In genomic region chr6:34155471-34156300, GRCh38 we compare ENCODE assay signal across 25 cellular contexts. TPM values are rescaled to one million over a fixed set of nuclear protein-coding genes. Genes with fewer than 3 reads are reported as not detected.
A peak's percentile ranks its signal among the peaks of the same experiment; 100 is the strongest.
DNase-seq lines count a peak whose midpoint lies in the region; ATAC-seq and TF ChIP-seq lines count a peak whose summit lies in the region.
"Had no signal": no experiment of that assay in that cellular context is flagged by ENCODE, and none has a peak within 500 bp of the region (broad histone marks: within the 10 kb centered on the region; RNA-seq: fewer than 3 reads in every experiment).

No MANE protein-coding gene starts in this region.

- H3K4me1 ChIP-seq in right atrium auricular region = peaks cover 0 to 9% of the 10 kb centered on the region in 2 donors
- H3K4me1 ChIP-seq: colonic mucosa, testis had no signal

- H3K9me3 Mint-ChIP-seq in chondrocyte (ENCODE audit: low read depth) = peaks cover 12% of the 10 kb centered on the region
- H3K9me3 Mint-ChIP-seq in activated CD4-positive, alpha-beta T cell treated with anti-CD3 and anti-CD28 coated beads, Interleukin-2, amount 10 ng/mL, durations not matched to agents 7 days and 5 days = no peaks in the 10 kb centered on the region
- H3K9me3 Mint-ChIP-seq: effector memory CD8-positive, alpha-beta T cell had no signal

- H3K4me3 ChIP-seq in right atrium auricular region = no peak overlapping the region
- H3K4me3 ChIP-seq: colonic mucosa had no signal

- POLR2A ChIA-PET in activated CD4-positive, alpha-beta T cell treated with anti-CD3 and anti-CD28 coated beads, Interleukin-2, amount 10 ng/mL, durations not matched to agents 7 days and 5 days (lab: Charles Lee) = no interaction called here

- peaks cover 5% of the 10 kb centered on the region for H3K4me1 Mint-ChIP-seq in chondrocyte (ENCODE audit: low read depth)
- no peaks in the 10 kb centered on the region for H3K4me1 Mint-ChIP-seq in activated CD4-positive, alpha-beta T cell treated with anti-CD3 and anti-CD28 coated beads, Interleukin-2, amount 10 ng/mL, durations not matched to agents 7 days and 5 days

- H3K27ac ChIP-seq in right atrium auricular region = no peak overlapping the region
- H3K27ac ChIP-seq: colonic mucosa, lower lobe of right lung, SK-N-MC, testis had no signal

- DNase-seq in cardiac septum (ENCODE audit: low spot score) = peak; percentile 57
- DNase-seq in right atrium auricular region (ENCODE audit: low spot score) = no peak
- DNase-seq in chondrocyte (ENCODE audit: low spot score) = peak; percentile 66
- peak; percentile 60 for DNase-seq in mesenteric fat pad (ENCODE audit: low spot score)
- DNase-seq in activated CD4-positive, alpha-beta T cell treated with anti-CD3 and anti-CD28 coated beads, Interleukin-2, amount 10 ng/mL, durations not matched to agents 7 days and 5 days = no peak
- no peak for DNase-seq in kidney glomerular epithelial cell (lab: John Stamatoyannopoulos, UW)
- no peak for DNase-seq in CD1c-positive myeloid dendritic cell (ENCODE audit: extremely low spot score)
- DNase-seq: DMS 273 treated with DMSO at 0.1 percent for 48 hours, EL, HCEC 1CT, Karpas-422, lower lobe of right lung, NCI-H2029, occipital lobe had no signal

- CTCF ChIA-PET in activated CD4-positive, alpha-beta T cell treated with anti-CD3 and anti-CD28 coated beads, Interleukin-2, amount 10 ng/mL, durations not matched to agents 7 days and 5 days (lab: Charles Lee) = interaction anchor here (0.9 to 1.9 kb wide), 5 partner anchors 8 to 103 kb away, joined by 3 to 8 read pairs (median 3); no protein-coding TSS in a partner anchor

- H3K36me3 Mint-ChIP-seq in chondrocyte (ENCODE audit: low read depth) = peaks cover 6% of the 10 kb centered on the region
- no peaks in the 10 kb centered on the region for H3K36me3 Mint-ChIP-seq in activated CD4-positive, alpha-beta T cell treated with anti-CD3 and anti-CD28 coated beads, Interleukin-2, amount 10 ng/mL, durations not matched to agents 7 days and 5 days (ENCODE audit: low read depth)
- H3K36me3 Mint-ChIP-seq: activated naive CD8-positive, alpha-beta T cell treated with anti-CD3 and anti-CD28 coated beads, Interleukin-2, amount 10 ng/mL, durations not matched to agents 7 days and 5 days; CD8-positive, alpha-beta T cell; naive thymus-derived CD8-positive, alpha-beta T cell had no signal

- H3K27me3 ChIP-seq in right atrium auricular region = peaks cover 0 to 5% of the 10 kb centered on the region in 2 donors
- H3K27me3 ChIP-seq: testis had no signal

- TF ChIP-seq CTCF in right atrium auricular region (IDR thresholded peaks at IDR 0.05) (no peak), chondrocyte (IDR thresholded peaks at IDR 0.05) (no peak)

- no peak for ATAC-seq in HG02938 (IDR thresholded peaks at IDR 0.05; ENCODE audit: unreplicated experiment)

- peaks cover 0 to 20% of the 10 kb centered on the region in 2 donors for H3K9me3 ChIP-seq in right atrium auricular region
- H3K9me3 ChIP-seq: colonic mucosa, testis had no signal

- H3K4me3 Mint-ChIP-seq in chondrocyte (ENCODE audit: unreplicated experiment) = no peak overlapping the region
- H3K4me3 Mint-ChIP-seq in activated CD4-positive, alpha-beta T cell treated with anti-CD3 and anti-CD28 coated beads, Interleukin-2, amount 10 ng/mL, durations not matched to agents 7 days and 5 days = no peak overlapping the region
- H3K4me3 Mint-ChIP-seq: activated naive CD8-positive, alpha-beta T cell treated with anti-CD3 and anti-CD28 coated beads, Interleukin-2, amount 10 ng/mL, durations not matched to agents 7 days and 5 days; CD8-positive, alpha-beta T cell; effector memory CD8-positive, alpha-beta T cell; T-helper 1 cell treated with Interleukin-12 subunit alpha and Interleukin-12 subunit beta and Interleukin-4 antibody, amounts not matched to agents 30 μg/mL and 1 μg/mL, for 36 hours had no signal

- no peaks in the 10 kb centered on the region for H3K36me3 ChIP-seq in right atrium auricular region
- H3K36me3 ChIP-seq: colonic mucosa, lower lobe of right lung had no signal

- intact Hi-C loops in cardiac septum (cut with DNase I) = loop anchor here (2.0 to 5.0 kb wide), 2 partner anchors 383 to 568 kb away; no protein-coding TSS in a partner anchor

- H3K27ac Mint-ChIP-seq in chondrocyte (ENCODE audit: unreplicated experiment) = no peak overlapping the region
- H3K27ac Mint-ChIP-seq in activated CD4-positive, alpha-beta T cell treated with anti-CD3 and anti-CD28 coated beads, Interleukin-2, amount 10 ng/mL, durations not matched to agents 7 days and 5 days = no peak overlapping the region
- H3K27ac Mint-ChIP-seq: activated naive CD8-positive, alpha-beta T cell treated with anti-CD3 and anti-CD28 coated beads, Interleukin-2, amount 10 ng/mL, durations not matched to agents 7 days and 5 days; effector memory CD8-positive, alpha-beta T cell; T-helper 1 cell treated with Interleukin-12 subunit alpha and Interleukin-12 subunit beta and Interleukin-4 antibody, amounts not matched to agents 30 μg/mL and 1 μg/mL, for 36 hours had no signal

- H3K27me3 Mint-ChIP-seq in chondrocyte (ENCODE audit: low read depth) = peaks cover 36% of the 10 kb centered on the region
- H3K27me3 Mint-ChIP-seq in activated CD4-positive, alpha-beta T cell treated with anti-CD3 and anti-CD28 coated beads, Interleukin-2, amount 10 ng/mL, durations not matched to agents 7 days and 5 days = peaks cover 43% of the 10 kb centered on the region

RNA-seq across cellular contexts. Expression of gene GRM4, which starts 9.8 kb away (rescaled TPM):
- total RNA-seq in cardiac septum (not detected), right atrium auricular region (not detected), chondrocyte (0.26 to 0.92 TPM (median 0.27 TPM) in 3 replicates), mesenteric fat pad (not detected)
- not detected for total RNA-seq in activated CD4-positive, alpha-beta T cell treated with anti-CD3 and anti-CD28 coated beads, Interleukin-2, amount 10 ng/mL, durations not matched to agents 7 days and 5 days
- total RNA-seq: aorta; lower lobe of right lung; naive thymus-derived CD8-positive, alpha-beta T cell; pulmonary artery endothelial cell had no signal

Comparison
In these comparisons a context has a peak if more than half of its experiments do, and no peak if none do; other contexts are left out.
1. DNase-seq: peak in cardiac septum (single experiment), chondrocyte (single experiment) and mesenteric fat pad (single experiment); none in right atrium auricular region (single experiment), activated CD4-positive, alpha-beta T cell treated with anti-CD3 and anti-CD28 coated beads, Interleukin-2, amount 10 ng/mL, durations not matched to agents 7 days and 5 days (single experiment), kidney glomerular epithelial cell (single experiment) and CD1c-positive myeloid dendritic cell (single experiment).